In genomic region chr1:22221233-22221780, GRCh38 we compare ENCODE assay signal across 18 cellular contexts.
A peak's percentile ranks its signal among the peaks of the same experiment; 100 is the strongest.
DNase-seq lines count a peak whose midpoint lies in the region; ATAC-seq and TF ChIP-seq lines count a peak whose summit lies in the region.
"Had no signal": no experiment of that assay in that cellular context is flagged by ENCODE, and none has a peak within 500 bp of the region (broad histone marks: within the 10 kb centered on the region; RNA-seq: fewer than 3 reads in every experiment).

No MANE protein-coding gene starts in this region.

- no peaks in the 10 kb centered on the region for H3K9me3 ChIP-seq in sigmoid colon

- H3K4me1 Mint-ChIP-seq in natural killer cell treated with Interleukin-12 subunit alpha and Interleukin-12 subunit beta and Interleukin-15 and Interleukin-18, amount 100 ng/mL, for 72 hours (ENCODE audit: low read depth in 2 of 2), result no peaks in the 10 kb centered on the region
- H3K4me1 Mint-ChIP-seq in natural killer cell, result no peaks in the 10 kb centered on the region
- H3K4me1 Mint-ChIP-seq: CD4-positive, CD25-positive, alpha-beta regulatory T cell had no signal

- H3K36me3 ChIP-seq in sigmoid colon, result no peaks in the 10 kb centered on the region
- H3K36me3 ChIP-seq: BLaER1 treated with 17β-estradiol and CSF1 and Interleukin-3, amounts not matched to agents 10 nM and 100 nM had no signal

- peak; percentile 26 for DNase-seq in natural killer cell treated with Interleukin-12 subunit alpha and Interleukin-12 subunit beta and Interleukin-15 and Interleukin-18, amount 100 ng/mL, for 72 hours (ENCODE audit: low spot score)
- DNase-seq in natural killer cell (no peak), islet precursor cell (peak; percentile 40), sigmoid colon (peak; percentile 11), cerebellar nuclear complex (lab: John Stamatoyannopoulos, UW) (no peak), SHP77 treated with DMSO at 0.1 percent for 48 hours (lab: John Stamatoyannopoulos, UW) (no peak)
- DNase-seq: 8988T; ACHN; CD4-positive, CD25-positive, alpha-beta regulatory T cell; DMS53; H9; HFFc6 had no signal

- intact Hi-C loops in natural killer cell (cut with micrococcal nuclease) (no loop called here), sigmoid colon (cut with DNase I) (no loop called here)

- no peak overlapping the region for H3K27ac Mint-ChIP-seq in natural killer cell treated with Interleukin-12 subunit alpha and Interleukin-12 subunit beta and Interleukin-15 and Interleukin-18, amount 100 ng/mL, for 72 hours
- H3K27ac Mint-ChIP-seq in natural killer cell, result no peak overlapping the region
- H3K27ac Mint-ChIP-seq: CD4-positive, CD25-positive, alpha-beta regulatory T cell; GM23338; HFFc6 had no signal

- no peaks in the 10 kb centered on the region for H3K36me3 Mint-ChIP-seq in natural killer cell treated with Interleukin-12 subunit alpha and Interleukin-12 subunit beta and Interleukin-15 and Interleukin-18, amount 100 ng/mL, for 72 hours
- no peaks in the 10 kb centered on the region for H3K36me3 Mint-ChIP-seq in natural killer cell
- H3K36me3 Mint-ChIP-seq: CD4-positive, CD25-positive, alpha-beta regulatory T cell had no signal

- H3K4me3 ChIP-seq in sigmoid colon, result no peak overlapping the region
- H3K4me3 ChIP-seq: BLaER1 treated with 17β-estradiol and CSF1 and Interleukin-3, amounts not matched to agents 10 nM and 100 nM; GM12878; GM23338 had no signal

- H3K4me3 Mint-ChIP-seq in natural killer cell treated with Interleukin-12 subunit alpha and Interleukin-12 subunit beta and Interleukin-15 and Interleukin-18, amount 100 ng/mL, for 72 hours, result no peak overlapping the region
- H3K4me3 Mint-ChIP-seq in natural killer cell, result no peak overlapping the region
- H3K4me3 Mint-ChIP-seq: CD4-positive, CD25-positive, alpha-beta regulatory T cell; GM23338; H9; HFFc6 had no signal

- no peaks in the 10 kb centered on the region for H3K4me1 ChIP-seq in sigmoid colon

- no peaks in the 10 kb centered on the region for H3K9me3 Mint-ChIP-seq in natural killer cell treated with Interleukin-12 subunit alpha and Interleukin-12 subunit beta and Interleukin-15 and Interleukin-18, amount 100 ng/mL, for 72 hours
- no peaks in the 10 kb centered on the region for H3K9me3 Mint-ChIP-seq in natural killer cell

- H3K27ac ChIP-seq in sigmoid colon, result no peak overlapping the region
- H3K27ac ChIP-seq: BLaER1 treated with 17β-estradiol and CSF1 and Interleukin-3, amounts not matched to agents 10 nM and 100 nM had no signal

- peaks cover 0 to 6% (median 0%) of the 10 kb centered on the region in 3 donors for H3K27me3 ChIP-seq in sigmoid colon
- H3K27me3 ChIP-seq: BLaER1 treated with 17β-estradiol and CSF1 and Interleukin-3, amounts not matched to agents 10 nM and 100 nM had no signal

- no peak for TF ChIP-seq CTCF in natural killer cell (IDR thresholded peaks at IDR 0.05)
- no peak for TF ChIP-seq CTCF in sigmoid colon (IDR thresholded peaks at IDR 0.05)

- no peak for ATAC-seq in natural killer cell treated with Interleukin-12 subunit alpha and Interleukin-12 subunit beta and Interleukin-15 and Interleukin-18, amount 100 ng/mL, for 72 hours
- ATAC-seq in natural killer cell, result no peak
- ATAC-seq in GM19023 (IDR thresholded peaks at IDR 0.05; ENCODE audit: unreplicated experiment), result no peak
- ATAC-seq in HG03025 (IDR thresholded peaks at IDR 0.05; ENCODE audit: low FRiP score, unreplicated experiment), result no peak
- ATAC-seq: GM12878, GM23338, HepG2 had no signal

- TF ChIP-seq EP300 in sigmoid colon (IDR thresholded peaks at IDR 0.05), result no peak

- peaks cover 11 to 22% of the 10 kb centered on the region in 2 donors for H3K27me3 Mint-ChIP-seq in natural killer cell treated with Interleukin-12 subunit alpha and Interleukin-12 subunit beta and Interleukin-15 and Interleukin-18, amount 100 ng/mL, for 72 hours
- peaks cover 8 to 23% of the 10 kb centered on the region in 2 donors for H3K27me3 Mint-ChIP-seq in natural killer cell (ENCODE audit: low read depth in 2 of 2)

- no peak for TF ChIP-seq POLR2A in sigmoid colon (IDR thresholded peaks at IDR 0.05)

- 95% methylated on average over 8 of the region's 8 CpGs for WGBS in sigmoid colon, 2 donors

Comparison
In these comparisons a context has a peak if more than half of its experiments do, and no peak if none do; other contexts are left out.
1. DNase-seq: peak in natural killer cell treated with Interleukin-12 subunit alpha and Interleukin-12 subunit beta and Interleukin-15 and Interleukin-18, amount 100 ng/mL, for 72 hours (single experiment), islet precursor cell (single experiment) and sigmoid colon (single experiment); none in natural killer cell (single experiment), cerebellar nuclear complex (0 of 2) and SHP77 treated with DMSO at 0.1 percent for 48 hours (single experiment).